8 cellular contexts compared by ENCODE assay signal in genomic region chr17:1716912-1717695, GRCh38. TPM values are rescaled to one million over a fixed set of nuclear protein-coding genes. Genes with fewer than 3 reads are reported as not detected.
A peak's percentile ranks its signal among the peaks of the same experiment; 100 is the strongest.
DNase-seq lines count a peak whose midpoint lies in the region; ATAC-seq, FAIRE-seq and TF ChIP-seq lines count a peak whose summit lies in the region.

No MANE protein-coding gene starts in this region.

- peaks cover 17% of the 10 kb centered on the region for H3K23me2 ChIP-seq in H1 (ENCODE audit: low read depth, low read length)

- H2BK5ac ChIP-seq in H1 (ENCODE audit: low read depth, low read length), result peak overlapping the region; percentile 99

- peak overlapping the region; percentile 88 for H3K4ac ChIP-seq in H1 (replicated peaks; ENCODE audit: insufficient read length, low read depth, low read length)

- peaks cover 5% of the 10 kb centered on the region in 2 donors for H3K36me3 Mint-ChIP-seq in CD4-positive, alpha-beta memory T cell

- H3K4me1 Mint-ChIP-seq in CD4-positive, alpha-beta memory T cell, result peaks cover 14 to 49% (median 30%) of the 10 kb centered on the region in 4 donors

- H3K56ac ChIP-seq in H1 (replicated peaks; ENCODE audit: insufficient read length, low read depth, low read length), result peak overlapping the region; percentile 97

- H3K4me3 Mint-ChIP-seq in CD4-positive, alpha-beta memory T cell, result peak overlapping the region; percentile 90 to 96 (median 94)

- no peak for TF ChIP-seq CTCF in H1 (IDR thresholded peaks at IDR 0.05; ENCODE audit: control extremely low read depth in 1 of 3, insufficient read depth in 1 of 3, low read depth in 1 of 3, low read length in 3 of 3)

- peak; percentile 76 to 86 (median 79) for DNase-seq in CD4-positive, alpha-beta memory T cell
- DNase-seq in HT-29 (ENCODE audit: low spot score) (peak; percentile 97), NOMO-1 (lab: John Stamatoyannopoulos, UW; ENCODE audit: unreplicated experiment in 2 of 2) (peak; percentile 98 to 99), H1 (ENCODE audit: low read depth in 1 of 2, low spot score in 2 of 2) (peak; percentile 93 to 95), medulla oblongata (ENCODE audit: extremely low spot score) (peak; percentile 98)
- DNase-seq in activated CD8-positive, alpha-beta memory T cell treated with anti-CD3 and anti-CD28 coated beads for 4 hours (ENCODE audit: low read depth in 2 of 2), result peak; percentile 65 to 75
- peak; percentile 71 to 84 (median 79) for DNase-seq in stimulated activated CD4-positive, alpha-beta T cell treated with anti-CD3 and anti-CD28 coated beads, TNF-alpha, amount 100 ng/mL, for 48 hours (ENCODE audit: low read depth in 3 of 3)

- WGBS in H1 (ENCODE audit: extremely low coverage in 1 of 2, insufficient coverage in 1 of 2, insufficient read length in 1 of 2, insufficient replicate concordance in 2 of 2, low coverage in 1 of 2, low lambda C conversion rate in 2 of 2, missing lambda C conversion rate in 1 of 2), 2 experiments, result 0% methylated on average over 13 of the region's 13 CpGs; no CpG with 5 or more reads in 1 of the 2 experiments

- H2BK20ac ChIP-seq in H1 (ENCODE audit: low read length), result peak overlapping the region; percentile 93; the same call in 1 of the 2 replicates

- H4K20me1 ChIP-seq in H1 (replicated peaks in 1 of 2; ENCODE audit: control insufficient read depth in 1 of 2, insufficient read depth in 2 of 2, low read length in 2 of 2), result peaks cover 0 to 7% of the 10 kb centered on the region in 2 experiments

- peak overlapping the region; percentile 97 for H4K5ac ChIP-seq in H1 (ENCODE audit: insufficient read length, low read depth, low read length)

- no peaks in the 10 kb centered on the region for H3K27me3 Mint-ChIP-seq in CD4-positive, alpha-beta memory T cell

- CTCF ChIA-PET in CD4-positive, alpha-beta memory T cell (lab: Charles Lee; ENCODE audit: partially characterized antibody), result interaction anchor here (0.9 to 7.4 kb wide), 18 partner anchors 10 to 528 kb away, joined by 3 to 161 read pairs (median 4); partner anchors contain the start of genes HIC1, RILP and RTN4RL1
- CTCF ChIA-PET in H1 (lab: Charles Lee; ENCODE audit: partially characterized antibody), result interaction anchor here (0.6 to 6.9 kb wide), 10 partner anchors 11 to 148 kb away, joined by 3 to 117 read pairs (median 4); partner anchors contain the start of gene RILP

- peaks cover 7% of the 10 kb centered on the region; the same call in 1 of the 2 replicates for H3K79me1 ChIP-seq in H1 (ENCODE audit: low read depth, low read length)

- peak overlapping the region; percentile 98 for H4K91ac ChIP-seq in H1 (replicated peaks; ENCODE audit: insufficient read length, low read length)

- peak overlapping the region; percentile 89; the same call in 1 of the 2 replicates for H2AK5ac ChIP-seq in H1 (ENCODE audit: low read depth, low read length)

- no peaks in the 10 kb centered on the region for H3K79me2 ChIP-seq in H1 (ENCODE audit: control insufficient read depth in 1 of 2, insufficient read depth in 2 of 2, low read length in 2 of 2)

- H3K4me1 ChIP-seq in CD4-positive, alpha-beta memory T cell (ENCODE audit: insufficient read depth, low read length), result peaks cover 33% of the 10 kb centered on the region
- peaks cover 0 to 16% (median 12%) of the 10 kb centered on the region in 4 experiments; a peak in 6 of 7 replicates for H3K4me1 ChIP-seq in H1 (replicated peaks in 1 of 4; ENCODE audit: control insufficient read depth in 3 of 4, insufficient read depth in 4 of 4, low read length in 3 of 4)

- H3K36me3 ChIP-seq in CD4-positive, alpha-beta memory T cell (ENCODE audit: insufficient read depth, low read length), result no peaks in the 10 kb centered on the region
- H3K36me3 ChIP-seq in H1 (ENCODE audit: control insufficient read depth in 2 of 4, insufficient read depth in 4 of 4, low read length in 3 of 4), result no peaks in the 10 kb centered on the region

- peak in 1 of 2 experiments; percentile 45; a peak in 1 of 3 replicates for TF ChIP-seq EP300 in H1 (IDR thresholded peaks at IDR 0.05; ENCODE audit: borderline replicate concordance in 1 of 2, low read depth in 2 of 2, low read length in 2 of 2)

- H3K27ac ChIP-seq in CD4-positive, alpha-beta memory T cell (ENCODE audit: low read depth, low read length), result peak overlapping the region; percentile 89
- peak overlapping the region; percentile 94 for H3K27ac ChIP-seq in H1 (ENCODE audit: low read depth, low read length)

- H3K9me3 Mint-ChIP-seq in CD4-positive, alpha-beta memory T cell, result peaks cover 0 to 3% (median 0%) of the 10 kb centered on the region in 8 donors

- no peak overlapping the region for H4K8ac ChIP-seq in H1 (ENCODE audit: extremely low read depth, insufficient read depth, low read length)

- intact Hi-C loops in CD4-positive, alpha-beta memory T cell (cut with micrococcal nuclease), result loop anchor here (1.0 to 2.0 kb wide), 8 partner anchors 33 to 720 kb away; partner anchors contain the start of genes MNT, PRPF8, RILP and SLC43A2

- peak overlapping the region; percentile 91 for H2BK12ac ChIP-seq in H1 (ENCODE audit: low read depth, low read length)

- H3K27me3 ChIP-seq in CD4-positive, alpha-beta memory T cell (ENCODE audit: insufficient read depth, low read length), result no peaks in the 10 kb centered on the region
- H3K27me3 ChIP-seq in H1 (replicated peaks in 1 of 4; ENCODE audit: control insufficient read depth in 3 of 4, extremely low read depth in 1 of 4, insufficient read depth in 3 of 4, low read length in 3 of 4), result no peaks in the 10 kb centered on the region

- H3K14ac ChIP-seq in H1 (ENCODE audit: insufficient read length), result no peak overlapping the region

- H2BK15ac ChIP-seq in H1 (ENCODE audit: low read length), result peak overlapping the region; percentile 83

- POLR2A ChIA-PET in CD4-positive, alpha-beta memory T cell (lab: Charles Lee; ENCODE audit: partially characterized antibody), result interaction anchor here (0.6 to 5.8 kb wide), 50 partner anchors 8 to 1069 kb away, joined by 3 to 79 read pairs (median 5); partner anchors contain the start of genes HIC1, INPP5K, OVCA2 and PITPNA
- POLR2A ChIA-PET in H1 (lab: Charles Lee; ENCODE audit: partially characterized antibody), result interaction anchor here (0.6 to 2.6 kb wide), 38 partner anchors 8 to 682 kb away, joined by 3 to 31 read pairs (median 5); partner anchors contain the start of genes MYO1C, PRPF8, RILP and RPA1

- ATAC-seq in GM19463 (IDR thresholded peaks at IDR 0.05; ENCODE audit: unreplicated experiment), result peak; percentile 40

- no peak for TF ChIP-seq RAD21 in H1 (IDR thresholded peaks at IDR 0.05 in 1 of 2, conservative IDR thresholded peaks at IDR 0.05 in 1 of 2; ENCODE audit: low read depth in 2 of 2, low read length in 2 of 2)

- H3K18ac ChIP-seq in H1 (ENCODE audit: extremely low read depth, low read length), result peak overlapping the region; percentile 99

- peak overlapping the region; percentile 87 to 97 for H3K4me2 ChIP-seq in H1 (ENCODE audit: insufficient read depth in 1 of 2, low read depth in 2 of 2, low read length in 2 of 2)

- peak overlapping the region; percentile 93 for H2AFZ ChIP-seq in H1 (ENCODE audit: low read length)

- H3K9ac ChIP-seq in H1 (replicated peaks in 1 of 4; ENCODE audit: extremely low read depth in 1 of 4, low read depth in 3 of 4, low read length in 3 of 4), result peak overlapping the region; percentile 39 to 89 (median 85)

- peak overlapping the region; percentile 76 to 100 for H3K4me3 ChIP-seq in CD4-positive, alpha-beta memory T cell (ENCODE audit: low read length in 2 of 2)
- peak overlapping the region; percentile 73 to 94 (median 78) for H3K4me3 ChIP-seq in H1 (ENCODE audit: extremely low read depth in 1 of 4, insufficient read depth in 2 of 4, low read depth in 3 of 4, low read length in 4 of 4)

- H3K23ac ChIP-seq in H1 (ENCODE audit: insufficient read length), result no peak overlapping the region

- no peaks in the 10 kb centered on the region for H3K9me3 ChIP-seq in CD4-positive, alpha-beta memory T cell (ENCODE audit: control insufficient read depth in 1 of 2, low read length in 2 of 2)
- H3K9me3 ChIP-seq in H1 (ENCODE audit: insufficient read depth in 2 of 2, low read depth in 1 of 2, low read length in 1 of 2), result no peaks in the 10 kb centered on the region

- FAIRE-seq in H1 (lab: Jason Lieb, UNC), result peak; percentile 95

- peak overlapping the region; percentile 86 for H2BK120ac ChIP-seq in H1 (replicated peaks; ENCODE audit: low read depth, low read length)

- peak in 1 of 2 experiments; percentile 77; a peak in 2 of 3 replicates for TF ChIP-seq POLR2A in H1 (IDR thresholded peaks at IDR 0.05; ENCODE audit: control extremely low read depth in 1 of 2, low read depth in 2 of 2, low read length in 2 of 2)

- peak overlapping the region; percentile 89 to 98 (median 96) for H3K27ac Mint-ChIP-seq in CD4-positive, alpha-beta memory T cell

RNA-seq across cellular contexts. Expression of gene TLCD2, which starts 6.9 kb away (rescaled TPM):
- under 1 TPM; 0.75 to 0.81 TPM for total RNA-seq in CD4-positive, alpha-beta memory T cell
- polyA plus RNA-seq in CD4-positive, alpha-beta memory T cell, result under 1 TPM in 1 of 2 donors, not detected in 1; 0.24 TPM
- total RNA-seq in HT-29 (2014; rRNA removed; shearing (Covaris generic)), result 0.56 and 0.97 TPM in 2 replicates
- total RNA-seq in H1 (2021; fragmentation: NEBNext Ultra II Directional; extraction: Animal tissue kit (Norgen Biotek cat#: 25700)), result 1.3 and 1.4 TPM in 2 replicates
- 0.47 and 0.69 TPM in 2 replicates for polyA plus RNA-seq in H1 (2011; rRNA removed)
- 0.83 TPM for polyA plus RNA-seq in H1 (2011; cell fraction: cytosol; rRNA removed)
- 2.2 TPM for polyA plus RNA-seq in H1 (2011; cell fraction: nucleus; rRNA removed)
- polyA plus RNA-seq in H1 (2012, experiment 1 of 2), result 1.4 to 1.9 TPM (median 1.5 TPM) in 4 replicates
- polyA plus RNA-seq in H1 (2012, experiment 2 of 2), result 0.58 TPM
- polyA plus RNA-seq in H1 (2013, experiment 1 of 2), result 1.9 TPM
- polyA plus RNA-seq in H1 (2013, experiment 2 of 2), result 1.6 TPM
- 0.85 and 1.0 TPM in 2 replicates for polyA minus RNA-seq in H1 (2011; rRNA and poly(A)+ RNA removed)
- polyA minus RNA-seq in H1 (2011; cell fraction: cytosol; rRNA and poly(A)+ RNA removed), result 0.66 TPM
- 2.1 TPM for polyA minus RNA-seq in H1 (2011; cell fraction: nucleus; rRNA and poly(A)+ RNA removed)

RNA-seq across cellular contexts. Expression of gene WDR81, which starts 7.4 kb away (rescaled TPM):
- 10 to 100 TPM; 36.3 to 40.3 TPM for total RNA-seq in CD4-positive, alpha-beta memory T cell
- polyA plus RNA-seq in CD4-positive, alpha-beta memory T cell, result 10 to 100 TPM in 1 of 2 donors, 1 to 10 TPM in 1; 4.4 to 23.4 TPM
- 35.8 and 39.2 TPM in 2 replicates for total RNA-seq in HT-29 (2014; rRNA removed; shearing (Covaris generic))
- 12.3 and 13.1 TPM in 2 replicates for total RNA-seq in H1 (2021; fragmentation: NEBNext Ultra II Directional; extraction: Animal tissue kit (Norgen Biotek cat#: 25700))
- polyA plus RNA-seq in H1 (2011; rRNA removed), result 9.1 and 12.9 TPM in 2 replicates
- 8.0 TPM for polyA plus RNA-seq in H1 (2011; cell fraction: cytosol; rRNA removed)
- 30.5 TPM for polyA plus RNA-seq in H1 (2011; cell fraction: nucleus; rRNA removed)
- 7.4 to 14.0 TPM (median 13.7 TPM) in 4 replicates for polyA plus RNA-seq in H1 (2012, experiment 1 of 2)
- polyA plus RNA-seq in H1 (2012, experiment 2 of 2), result 10.3 TPM
- polyA plus RNA-seq in H1 (2013, experiment 1 of 2), result 6.6 TPM
- polyA plus RNA-seq in H1 (2013, experiment 2 of 2), result 5.4 TPM
- 7.8 and 8.5 TPM in 2 replicates for polyA minus RNA-seq in H1 (2011; rRNA and poly(A)+ RNA removed)
- 10.5 TPM for polyA minus RNA-seq in H1 (2011; cell fraction: cytosol; rRNA and poly(A)+ RNA removed)
- polyA minus RNA-seq in H1 (2011; cell fraction: nucleus; rRNA and poly(A)+ RNA removed), result 13.8 TPM

RNA-seq across cellular contexts. Expression of gene SERPINF2, which starts 25.6 kb away (rescaled TPM):
- total RNA-seq in CD4-positive, alpha-beta memory T cell, result 1 to 10 TPM in 1 of 2 experiments, under 1 TPM in 1; 0.19 to 1.3 TPM
- polyA plus RNA-seq in CD4-positive, alpha-beta memory T cell, result under 1 TPM in 1 of 2 donors, not detected in 1; 0.14 TPM
- total RNA-seq in HT-29 (2014; rRNA removed; shearing (Covaris generic)), result 9.8 and 10.9 TPM in 2 replicates
- total RNA-seq in H1 (2021; fragmentation: NEBNext Ultra II Directional; extraction: Animal tissue kit (Norgen Biotek cat#: 25700)), result 1.6 and 1.8 TPM in 2 replicates
- 3.2 and 5.5 TPM in 2 replicates for polyA plus RNA-seq in H1 (2011; rRNA removed)
- 3.3 TPM for polyA plus RNA-seq in H1 (2011; cell fraction: cytosol; rRNA removed)
- polyA plus RNA-seq in H1 (2011; cell fraction: nucleus; rRNA removed), result 2.3 TPM
- polyA plus RNA-seq in H1 (2012, experiment 1 of 2), result 1.1 to 2.2 TPM (median 1.7 TPM) in 4 replicates
- 1.3 TPM for polyA plus RNA-seq in H1 (2012, experiment 2 of 2)
- polyA plus RNA-seq in H1 (2013, experiment 1 of 2), result 0.81 TPM
- 0.81 TPM for polyA plus RNA-seq in H1 (2013, experiment 2 of 2)
- 0.73 and 0.82 TPM in 2 replicates for polyA minus RNA-seq in H1 (2011; rRNA and poly(A)+ RNA removed)
- polyA minus RNA-seq in H1 (2011; cell fraction: cytosol; rRNA and poly(A)+ RNA removed), result 1.8 TPM
- polyA minus RNA-seq in H1 (2011; cell fraction: nucleus; rRNA and poly(A)+ RNA removed), result 0.60 TPM

RNA-seq across cellular contexts. Expression of gene PRPF8, which starts 32.4 kb away (rescaled TPM):
- total RNA-seq in CD4-positive, alpha-beta memory T cell, result 100 to 1,000 TPM; 429 to 464 TPM
- 100 to 1,000 TPM in 1 of 2 donors, 10 to 100 TPM in 1; 87.9 to 225 TPM for polyA plus RNA-seq in CD4-positive, alpha-beta memory T cell
- 92.7 and 92.8 TPM in 2 replicates for total RNA-seq in HT-29 (2014; rRNA removed; shearing (Covaris generic))
- 328 and 329 TPM in 2 replicates for total RNA-seq in H1 (2021; fragmentation: NEBNext Ultra II Directional; extraction: Animal tissue kit (Norgen Biotek cat#: 25700))
- polyA plus RNA-seq in H1 (2011; rRNA removed), result 271 and 337 TPM in 2 replicates
- 171 TPM for polyA plus RNA-seq in H1 (2011; cell fraction: cytosol; rRNA removed)
- polyA plus RNA-seq in H1 (2011; cell fraction: nucleus; rRNA removed), result 475 TPM
- polyA plus RNA-seq in H1 (2012, experiment 1 of 2), result 269 to 356 TPM (median 294 TPM) in 4 replicates
- 746 TPM for polyA plus RNA-seq in H1 (2012, experiment 2 of 2)
- 148 TPM for polyA plus RNA-seq in H1 (2013, experiment 1 of 2)
- polyA plus RNA-seq in H1 (2013, experiment 2 of 2), result 123 TPM
- polyA minus RNA-seq in H1 (2011; rRNA and poly(A)+ RNA removed), result 610 and 698 TPM in 2 replicates
- 338 TPM for polyA minus RNA-seq in H1 (2011; cell fraction: cytosol; rRNA and poly(A)+ RNA removed)
- 277 TPM for polyA minus RNA-seq in H1 (2011; cell fraction: nucleus; rRNA and poly(A)+ RNA removed)

RNA-seq across cellular contexts. Expression of gene SERPINF1, which starts 44.8 kb away (rescaled TPM):
- total RNA-seq in CD4-positive, alpha-beta memory T cell, result under 1 TPM in 1 of 2 experiments, not detected in 1; 0.47 TPM
- polyA plus RNA-seq in CD4-positive, alpha-beta memory T cell, result under 1 TPM in 1 of 2 donors, not detected in 1; 0.69 TPM
- total RNA-seq in HT-29 (2014; rRNA removed; shearing (Covaris generic)), result 1.1 and 5.0 TPM in 2 replicates
- 41.5 and 42.3 TPM in 2 replicates for total RNA-seq in H1 (2021; fragmentation: NEBNext Ultra II Directional; extraction: Animal tissue kit (Norgen Biotek cat#: 25700))
- polyA plus RNA-seq in H1 (2011; rRNA removed), result 136 and 161 TPM in 2 replicates
- 112 TPM for polyA plus RNA-seq in H1 (2011; cell fraction: cytosol; rRNA removed)
- 138 TPM for polyA plus RNA-seq in H1 (2011; cell fraction: nucleus; rRNA removed)
- polyA plus RNA-seq in H1 (2012, experiment 1 of 2), result 44.7 to 50.6 TPM (median 49.2 TPM) in 4 replicates
- 62.1 TPM for polyA plus RNA-seq in H1 (2012, experiment 2 of 2)
- polyA plus RNA-seq in H1 (2013, experiment 1 of 2), result 94.4 TPM
- 101 TPM for polyA plus RNA-seq in H1 (2013, experiment 2 of 2)
- polyA minus RNA-seq in H1 (2011; rRNA and poly(A)+ RNA removed), result 45.7 and 57.7 TPM in 2 replicates
- 29.4 TPM for polyA minus RNA-seq in H1 (2011; cell fraction: cytosol; rRNA and poly(A)+ RNA removed)
- 23.2 TPM for polyA minus RNA-seq in H1 (2011; cell fraction: nucleus; rRNA and poly(A)+ RNA removed)

Comparison
In these comparisons a context has a peak if more than half of its experiments do, and no peak if none do; other contexts are left out.
1. Peak in every context shown above with its lines: DNase-seq, ATAC-seq, H3K4me3 ChIP-seq and H3K27ac ChIP-seq.